In genomic region chr15:92655178-92655995, GRCh38 we compare ENCODE assay signal across 8 cellular contexts. TPM values are rescaled to one million over a fixed set of nuclear protein-coding genes. Genes with fewer than 3 reads are reported as not detected.
A peak's percentile ranks its signal among the peaks of the same experiment; 100 is the strongest.
DNase-seq lines count a peak whose midpoint lies in the region; ATAC-seq and TF ChIP-seq lines count a peak whose summit lies in the region.

FAM174B (minus strand) TSS chr15:92655775.

- in situ Hi-C loops in gastrocnemius medialis (cut with MboI; ENCODE audit: low sequenced_read_pairs in 4 of 4) = no loop called here

- DNase-seq in GF-D8 (lab: John Stamatoyannopoulos, UW) = peak; percentile 34
- DNase-seq in NCI-H526 treated with DMSO at 0.1 percent for 48 hours (lab: John Stamatoyannopoulos, UW) = peak; percentile 58
- DNase-seq in adipocyte (ENCODE audit: low read depth) = peak; percentile 77
- peak in 1 of 2 donors; percentile 47 for DNase-seq in gastrocnemius medialis
- DNase-seq in NCI-H226 = no peak

- H3K4me3 ChIP-seq in adipocyte (ENCODE audit: low read length) (peak within 1 kb of the TSS; percentile 77), iPS-11a (ENCODE audit: low read depth, low read length) (peak within 1 kb of the TSS; percentile 36), gastrocnemius medialis (peak within 1 kb of the TSS; percentile 55 to 65 (median 62))

- ATAC-seq in GM21619 (IDR thresholded peaks at IDR 0.05; ENCODE audit: unreplicated experiment) (peak; percentile 52), gastrocnemius medialis (peak; percentile 83 to 86), GM18520 (IDR thresholded peaks at IDR 0.05; ENCODE audit: unreplicated experiment) (no peak)

- H3K4me1 ChIP-seq in adipocyte (ENCODE audit: control insufficient read depth, insufficient read depth, low read length) = no peaks in the 10 kb centered on the region
- H3K4me1 ChIP-seq in gastrocnemius medialis = peaks cover 0 to 4% of the 10 kb centered on the region in 2 donors

- TF ChIP-seq POLR2A in gastrocnemius medialis (IDR thresholded peaks at IDR 0.05) = peak; percentile 61 to 75

- H3K9me3 ChIP-seq in adipocyte (ENCODE audit: control insufficient read depth, low read length) (peaks cover 7% of the 10 kb centered on the region), gastrocnemius medialis (no peaks in the 10 kb centered on the region)

- no peak for TF ChIP-seq CTCF in gastrocnemius medialis (IDR thresholded peaks at IDR 0.05 in 4 of 5, conservative IDR thresholded peaks at IDR 0.05 in 1 of 5)

- H3K36me3 ChIP-seq in adipocyte (ENCODE audit: control insufficient read depth, insufficient read depth, low read length, severe bottlenecking) = no peaks in the 10 kb centered on the region
- H3K36me3 ChIP-seq in gastrocnemius medialis = no peaks in the 10 kb centered on the region

- H3K9ac ChIP-seq in adipocyte (ENCODE audit: low read length) = peak within 1 kb of the TSS; percentile 55

- intact Hi-C loops in gastrocnemius medialis (cut with DNase I; ENCODE audit: low total_unique reads) = loop anchor here (2.0 kb wide), 1 partner anchor 31 kb away; no protein-coding TSS in a partner anchor

- H3K27me3 ChIP-seq in adipocyte (replicated peaks; ENCODE audit: control insufficient read depth, insufficient read depth, low read length) = peaks cover 16% of the 10 kb centered on the region
- H3K27me3 ChIP-seq in gastrocnemius medialis = no peaks in the 10 kb centered on the region

- H3K27ac ChIP-seq in gastrocnemius medialis = peak within 1 kb of the TSS; percentile 40 to 79 (median 54)

RNA-seq across cellular contexts. Expression of gene FAM174B, which starts in this region (rescaled TPM):
- total RNA-seq in gastrocnemius medialis = 10 to 100 TPM in 3 of 4 donors, 1 to 10 TPM in 1; 7.6 to 22.5 (median 11.6) TPM
